In genomic region chr1:204623365-204623893, GRCh38 we compare ENCODE assay signal across 10 cellular contexts.
DNase-seq lines count a peak whose midpoint lies in the region; ATAC-seq, FAIRE-seq and TF ChIP-seq lines count a peak whose summit lies in the region.
"Had no signal": no experiment of that assay in that cellular context is flagged by ENCODE, and none has a peak within 500 bp of the region (broad histone marks: within the 10 kb centered on the region; RNA-seq: fewer than 3 reads in every experiment).

No MANE protein-coding gene starts in this region.

- peak; percentile 91 for FAIRE-seq in K562 (lab: Jason Lieb, UNC)
- FAIRE-seq: colon, islet of Langerhans had no signal

- POLR2A ChIA-PET in Caco-2 (lab: Charles Lee) = no interaction called here
- POLR2A ChIA-PET in K562 (lab: Yijun Ruan, JAX) = interaction anchor here (0.6 to 1.7 kb wide), 13 partner anchors 9 to 816 kb away, joined by 3 to 7 read pairs (median 4); partner anchors contain the start of gene MDM4
- POLR2A ChIA-PET in WTC11 (lab: Charles Lee) = no interaction called here

- ATAC-seq in K562 (peak; percentile 85), WTC11 (no peak), GM21825 (IDR thresholded peaks at IDR 0.05; ENCODE audit: unreplicated experiment) (no peak)

- peak overlapping the region; percentile 17; the same call in 1 of the 2 replicates for H3K4me2 ChIP-seq in K562 (ENCODE audit: insufficient read depth, low read length)

- H3K27ac Mint-ChIP-seq in Caco-2 (ENCODE audit: unreplicated experiment) (peak overlapping the region; percentile 48), WTC11 (no peak overlapping the region)

- TF ChIP-seq POLR2A in K562 (conservative IDR thresholded peaks at IDR 0.05) = no peak

- peak; percentile 45 to 81 for DNase-seq in Caco-2
- peak; percentile 57 for DNase-seq in HT1080 (ENCODE audit: low read depth)
- peak; percentile 90 to 95 (median 94) for DNase-seq in K562 (ENCODE audit: extremely low read depth in 1 of 4, low spot score in 3 of 4)
- peak; percentile 12 to 20 for DNase-seq in lung microvascular endothelial cell (ENCODE audit: low read depth in 2 of 2)
- DNase-seq in WTC11 (ENCODE audit: low spot score) = no peak
- no peak for DNase-seq in GM13977 (ENCODE audit: low spot score)
- no peak for DNase-seq in activated naive CD4-positive, alpha-beta T cell (lab: John Stamatoyannopoulos, UW)

- CTCF ChIA-PET in Caco-2 (lab: Charles Lee) = interaction anchor here (0.6 to 2.6 kb wide), 6 partner anchors 29 to 184 kb away, joined by 3 to 19 read pairs (median 4); no protein-coding TSS in a partner anchor
- CTCF ChIA-PET in K562 (lab: Yijun Ruan, JAX; ENCODE audit: low intra/inter-chr PET ratio) = interaction anchor here (1.6 to 2.0 kb wide), 2 partner anchors 140 to 184 kb away, joined by 4 to 5 read pairs; no protein-coding TSS in a partner anchor
- CTCF ChIA-PET in WTC11 (lab: Charles Lee) = interaction anchor here (0.6 to 3.7 kb wide), 31 partner anchors 9 to 438 kb away, joined by 3 to 30 read pairs (median 5); no protein-coding TSS in a partner anchor

- peak; percentile 64; the same call in 1 of the 2 replicates for TF ChIP-seq EP300 in K562 (IDR thresholded peaks at IDR 0.05; ENCODE audit: low read length)

- no peaks in the 10 kb centered on the region for H3K79me2 ChIP-seq in K562 (ENCODE audit: control insufficient read depth, insufficient read depth, low read length)

- H3K9ac ChIP-seq in K562 (ENCODE audit: insufficient read depth in 1 of 2, low read depth in 2 of 2, low read length in 2 of 2) = peak overlapping the region in 1 of 2 experiments; percentile 49; a peak in 2 of 4 replicates

- H3K4me3 Mint-ChIP-seq in Caco-2 (ENCODE audit: unreplicated experiment) (no peak overlapping the region), WTC11 (no peak overlapping the region)

- no peaks in the 10 kb centered on the region for H3K9me3 Mint-ChIP-seq in Caco-2 (ENCODE audit: unreplicated experiment)
- no peaks in the 10 kb centered on the region for H3K9me3 Mint-ChIP-seq in WTC11

- TF ChIP-seq RAD21 in K562 (CRISPR knock-in tag; conservative IDR thresholded peaks at IDR 0.05 in 1 of 2, IDR thresholded peaks at IDR 0.05 in 1 of 2) = 0 out of 4 replicates have a peak, but pooled peaks of 1 of the 2 experiments have one; percentile 11

- 8% methylated on average over 8 of the region's 8 CpGs for WGBS in K562 (ENCODE audit: insufficient coverage, low coverage, missing lambda C conversion rate)

- TF ChIP-seq CTCF in Caco-2 (IDR thresholded peaks at IDR 0.05; ENCODE audit: insufficient read depth in 1 of 2, low read depth in 1 of 2, low read length in 1 of 2, severe bottlenecking in 1 of 2, unreplicated experiment in 1 of 2) = no peak
- no peak for TF ChIP-seq CTCF in K562 (IDR thresholded peaks at IDR 0.05 in 2 of 3, conservative IDR thresholded peaks at IDR 0.05 in 1 of 3; ENCODE audit: insufficient read depth in 2 of 3, low read depth in 1 of 3, low read length in 3 of 3)
- TF ChIP-seq CTCF in WTC11 (IDR thresholded peaks at IDR 0.05) = no peak
- no peak for TF ChIP-seq CTCF in GM13977 (IDR thresholded peaks at IDR 0.05; ENCODE audit: extremely low read depth, insufficient read depth, missing control alignments)

- in situ Hi-C loops in K562 (cut with MboI) = no loop called here
- in situ Hi-C loops in GM13977 (cut with MboI; ENCODE audit: low pct_unique_long_range_greater_than_20kb, low sequenced_read_pairs, unreplicated experiment) = no loop called here

- H2AFZ ChIP-seq in K562 (ENCODE audit: low read depth, low read length) = peak overlapping the region; percentile 6; the same call in 1 of the 2 replicates

- no peaks in the 10 kb centered on the region for H3K36me3 Mint-ChIP-seq in Caco-2 (ENCODE audit: insufficient read depth, unreplicated experiment)
- H3K36me3 Mint-ChIP-seq in WTC11 = no peaks in the 10 kb centered on the region

- peaks cover 26% of the 10 kb centered on the region for H3K4me1 Mint-ChIP-seq in Caco-2 (ENCODE audit: low read depth, unreplicated experiment)
- H3K4me1 Mint-ChIP-seq in WTC11 = peaks cover 29% of the 10 kb centered on the region

- no peaks in the 10 kb centered on the region for H4K20me1 ChIP-seq in K562 (replicated peaks; ENCODE audit: control insufficient read depth, insufficient read depth, low read length)

- H3K36me3 ChIP-seq in Caco-2 (ENCODE audit: control insufficient read depth, insufficient read depth, low read length) = no peaks in the 10 kb centered on the region
- H3K36me3 ChIP-seq in K562 (ENCODE audit: control insufficient read depth, insufficient read depth, low read length) = no peaks in the 10 kb centered on the region

- H3K27me3 Mint-ChIP-seq in Caco-2 (ENCODE audit: insufficient read depth, unreplicated experiment) = no peaks in the 10 kb centered on the region
- H3K27me3 Mint-ChIP-seq in WTC11 (ENCODE audit: low read depth) = no peaks in the 10 kb centered on the region; the same call in 1 of the 2 replicates

- intact Hi-C loops in Caco-2 (cut with micrococcal nuclease; ENCODE audit: unreplicated experiment) (no loop called here), K562 (cut with micrococcal nuclease) (loop anchor here (5.0 kb wide), 3 partner anchors 49 to 139 kb away; no protein-coding TSS in a partner anchor)

- no peaks in the 10 kb centered on the region for H3K9me3 ChIP-seq in Caco-2
- H3K9me3 ChIP-seq in K562 (replicated peaks; ENCODE audit: control insufficient read depth, insufficient read depth, low read depth, low read length) = no peaks in the 10 kb centered on the region

- H3K27ac ChIP-seq in K562 (ENCODE audit: extremely low read depth, low read depth, low read length) = no peak overlapping the region

- H3K9me1 ChIP-seq in K562 (ENCODE audit: control insufficient read depth, insufficient read depth, low read length) = no peaks in the 10 kb centered on the region

- BruUV-seq in Caco-2 (replicated peaks; lab: Mats Ljungman, UMichigan) (no TSS peak), K562 (replicated peaks; lab: Mats Ljungman, UMichigan) (no TSS peak)

- H3K4me3 ChIP-seq in Caco-2 (ENCODE audit: low read depth, low read length) (no peak overlapping the region), K562 (no peak overlapping the region)

- H3K27me3 ChIP-seq in Caco-2 (replicated peaks; ENCODE audit: control insufficient read depth, insufficient read depth, low read length) (no peaks in the 10 kb centered on the region), K562 (ENCODE audit: control insufficient read depth in 2 of 2, insufficient read depth in 2 of 2, low read length in 2 of 2) (peaks cover 14 to 29% of the 10 kb centered on the region in 2 experiments)

- H3K4me1 ChIP-seq in Caco-2 (peaks cover 29% of the 10 kb centered on the region), K562 (replicated peaks in 1 of 2; ENCODE audit: control insufficient read depth in 2 of 2, insufficient read depth in 2 of 2, low read length in 2 of 2) (peaks cover 40 to 41% of the 10 kb centered on the region in 2 experiments)

TF ChIP-seq in K562, 482 proteins besides CTCF, POLR2A, EP300 and RAD21 (continues in another document):
- TF ChIP-seq ZNF699 (CRISPR knock-in tag; IDR thresholded peaks at IDR 0.05; ENCODE audit: insufficient replicate concordance) (no peak), ZNF347 (CRISPR knock-in tag; IDR thresholded peaks at IDR 0.05; ENCODE audit: low read depth) (no peak), TBL1XR1 (IDR thresholded peaks at IDR 0.05; ENCODE audit: low read length in 2 of 2) (peak in 1 of 2 experiments; percentile 57; a peak in 1 of 4 replicates), KAT2B (IDR thresholded peaks at IDR 0.05; ENCODE audit: low read depth, low read length) (no peak), ZNF639 (CRISPR knock-in tag; conservative IDR thresholded peaks at IDR 0.05 in 1 of 2, IDR thresholded peaks at IDR 0.05 in 1 of 2) (no peak), BRF1 (IDR thresholded peaks at IDR 0.05; ENCODE audit: borderline replicate concordance, extremely low read depth, insufficient read length) (no peak)

TF ChIP-seq in WTC11, 78 proteins besides CTCF, POLR2A, EP300 and RAD21:
- TF ChIP-seq MAX (CRISPR knock-in tag; IDR thresholded peaks at IDR 0.05) = no peak

Comparison
In these comparisons a context has a peak if more than half of its experiments do, and no peak if none do; other contexts are left out.
1. DNase-seq: peak in Caco-2 (2 of 2), HT1080 (single experiment), K562 (4 of 4) and lung microvascular endothelial cell (2 of 2); none in WTC11 (single experiment), GM13977 (single experiment) and activated naive CD4-positive, alpha-beta T cell (0 of 4).